In the genomic region with DNA sequence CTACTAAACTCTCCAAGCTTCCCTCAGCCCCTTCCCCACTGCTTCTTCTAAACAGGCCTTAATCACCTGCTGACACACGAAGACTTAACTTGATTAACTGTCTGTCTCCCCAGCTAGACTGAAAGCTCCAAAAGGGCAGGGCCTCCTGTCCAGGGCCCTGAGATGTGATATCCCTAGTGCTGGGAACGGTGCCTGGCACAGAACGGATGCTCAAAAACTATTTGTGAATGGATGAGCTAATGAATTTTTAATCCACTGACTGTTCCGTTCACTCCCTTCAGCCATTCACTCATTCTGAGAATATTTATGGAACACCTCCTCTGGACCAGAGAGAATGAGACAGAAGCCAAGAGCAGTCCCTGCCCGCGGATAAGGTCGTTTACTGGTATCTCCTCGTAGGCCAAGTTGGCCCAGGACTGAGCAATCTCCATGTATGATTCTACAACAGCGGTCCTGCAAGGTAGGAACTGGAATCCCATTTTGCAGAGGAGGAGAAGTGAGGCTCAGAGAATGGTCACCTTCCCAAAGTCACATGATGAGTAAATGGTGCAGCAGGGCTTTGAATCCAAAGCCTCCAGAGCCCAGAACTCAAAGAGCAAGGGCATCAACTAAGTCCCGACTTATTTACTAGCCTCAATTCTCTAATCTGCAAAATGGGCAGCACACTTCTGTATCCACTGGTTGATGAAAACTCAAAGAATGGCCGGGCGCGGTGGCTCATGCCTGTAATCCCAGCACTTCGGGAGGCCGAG, we compare ENCODE assay signal across 22 cellular contexts. TPM values are rescaled to one million over a fixed set of nuclear protein-coding genes. Genes with fewer than 3 reads are reported as not detected.
DNase-seq lines count a peak whose midpoint lies in the region; ATAC-seq and TF ChIP-seq lines count a peak whose summit lies in the region.
"Had no signal": no experiment of that assay in that cellular context is flagged by ENCODE, and none has a peak within 500 bp of the region (broad histone marks: within the 10 kb centered on the region; RNA-seq: fewer than 3 reads in every experiment).

No MANE protein-coding gene starts in this region.

- peaks cover 12% of the 10 kb centered on the region for H3K4me1 Mint-ChIP-seq in glutamatergic neuron (ENCODE audit: low read depth, unreplicated experiment)

- peaks cover 0 to 45% of the 10 kb centered on the region in 2 donors for H3K36me3 ChIP-seq in psoas muscle (ENCODE audit: insufficient read depth in 1 of 2, low read depth in 1 of 2)

- H3K4me3 Mint-ChIP-seq in glutamatergic neuron (ENCODE audit: unreplicated experiment) = no peak overlapping the region

- peaks cover 7% of the 10 kb centered on the region for H3K27me3 Mint-ChIP-seq in glutamatergic neuron (ENCODE audit: unreplicated experiment)

- no peaks in the 10 kb centered on the region for H3K36me3 Mint-ChIP-seq in glutamatergic neuron (ENCODE audit: unreplicated experiment)

- H3K27me3 ChIP-seq in psoas muscle (ENCODE audit: insufficient read depth in 3 of 3, low read length in 2 of 3) = no peaks in the 10 kb centered on the region
- H3K27me3 ChIP-seq: SJCRH30 had no signal

- H3K27ac Mint-ChIP-seq in glutamatergic neuron (ENCODE audit: unreplicated experiment) = no peak overlapping the region

- no peak for TF ChIP-seq CTCF in GM12865 (IDR thresholded peaks at IDR 0.05; ENCODE audit: insufficient read depth, low read depth, low read length, missing control alignments)
- no peak for TF ChIP-seq CTCF in RWPE1 (conservative IDR thresholded peaks at IDR 0.05; ENCODE audit: low read depth)
- no peak for TF ChIP-seq CTCF in psoas muscle (IDR thresholded peaks at IDR 0.05)
- TF ChIP-seq CTCF in glutamatergic neuron (IDR thresholded peaks at IDR 0.05; ENCODE audit: partially characterized antibody, unreplicated experiment) = no peak

- DNase-seq in GM12865 (ENCODE audit: low read depth) (peak; percentile 0), RWPE1 (ENCODE audit: low spot score) (no peak), left ventricle myocardium superior (no peak), psoas muscle (peak in 1 of 2 donors; percentile 88), glutamatergic neuron (no peak)
- DNase-seq: ACHN; Caco-2; CD4-positive, alpha-beta memory T cell; DMS 273 treated with DMSO at 0.1 percent for 48 hours; DND-41; MM.1S; NCI-H1048; NCI-H1417 treated with DMSO at 0.1 percent for 48 hours; NCI-H187 treated with DMSO at 0.1 percent for 48 hours; NCI-H226; NCI-H510A treated with DMSO at 0.1 percent for 48 hours; NCI-H748 treated with DMSO at 0.1 percent for 48 hours; SJCRH30 had no signal

- peak overlapping the region; percentile 85 for H3K27ac ChIP-seq in RWPE1
- H3K27ac ChIP-seq in psoas muscle = peak overlapping the region; percentile 70
- H3K27ac ChIP-seq: BLaER1, SJCRH30 had no signal

- H3K4me3 ChIP-seq in GM12865 (ENCODE audit: low read depth, low read length) (no peak overlapping the region), psoas muscle (no peak overlapping the region)
- H3K4me3 ChIP-seq: BLaER1, SJCRH30 had no signal

- POLR2A ChIA-PET in RWPE1 (lab: Yijun Ruan, JAX; ENCODE audit: low non-redundant PET) = no interaction called here

- peak; percentile 42 for ATAC-seq in left ventricle myocardium superior
- peak; percentile 69 to 76 (median 76) for ATAC-seq in psoas muscle
- ATAC-seq in GM19455 (IDR thresholded peaks at IDR 0.05; ENCODE audit: unreplicated experiment) = no peak
- ATAC-seq in GM18870 (IDR thresholded peaks at IDR 0.05; ENCODE audit: unreplicated experiment) = no peak

- no peaks in the 10 kb centered on the region for H3K9me3 ChIP-seq in psoas muscle
- H3K9me3 ChIP-seq: BLaER1, Caco-2, SJCRH30 had no signal

- intact Hi-C loops in left ventricle myocardium superior (cut with micrococcal nuclease) (no loop called here), psoas muscle (cut with DNase I) (loop anchor here in 1 of 2 donors (10.0 kb wide), 1 partner anchor 1044 kb away; a partner anchor contains a TSS)

- WGBS in psoas muscle, 3 donors = 51 to 67% (median 52%) methylated on average over 15 of the region's 15 CpGs

- H3K9me3 Mint-ChIP-seq in glutamatergic neuron (ENCODE audit: unreplicated experiment) = peaks cover 11% of the 10 kb centered on the region
- H3K9me3 Mint-ChIP-seq: CD4-positive, alpha-beta memory T cell had no signal

- peaks cover 58% of the 10 kb centered on the region for H3K4me1 ChIP-seq in psoas muscle

- CTCF ChIA-PET in RWPE1 (lab: Yijun Ruan, JAX) = interaction anchor here (1.4 kb wide), 1 partner anchor 10 kb away, joined by 9 read pairs; no protein-coding TSS in a partner anchor

RNA-seq across cellular contexts. Expression of a gene that starts 3.4 kb away (rescaled TPM):
- total RNA-seq in left ventricle myocardium superior (64.6 TPM), psoas muscle (100 to 1,000 TPM in 1 of 4 donors, 10 to 100 TPM in 3; 50.8 to 104 (median 66.9) TPM), glutamatergic neuron (ENCODE audit: unreplicated experiment) (123 TPM)
- polyA plus RNA-seq in psoas muscle = 10 to 100 TPM; 38.4 to 61.8 (median 48.2) TPM

RNA-seq across cellular contexts. Expression of a gene that starts 6.9 kb away (rescaled TPM):
- total RNA-seq in left ventricle myocardium superior (275 TPM), psoas muscle (100 to 1,000 TPM; 132 to 617 (median 337) TPM), glutamatergic neuron (ENCODE audit: unreplicated experiment) (107 TPM)
- 10 to 100 TPM; 53.0 to 77.7 (median 77.0) TPM for polyA plus RNA-seq in psoas muscle

RNA-seq across cellular contexts. Expression of a gene that starts 20.2 kb away (rescaled TPM):
- total RNA-seq in left ventricle myocardium superior (26.1 TPM), psoas muscle (10 to 100 TPM in 1 of 4 donors, 1 to 10 TPM in 3; 9.2 to 14.5 (median 9.4) TPM), glutamatergic neuron (ENCODE audit: unreplicated experiment) (2.0 TPM)
- 1 to 10 TPM; 7.0 to 9.1 (median 8.7) TPM for polyA plus RNA-seq in psoas muscle

RNA-seq across cellular contexts. Expression of a gene that starts 25.9 kb away (rescaled TPM):
- total RNA-seq in left ventricle myocardium superior (not detected), psoas muscle (under 1 TPM in 2 of 4 donors, not detected in 2; 0.12 to 0.15 TPM), glutamatergic neuron (ENCODE audit: unreplicated experiment) (0.61 TPM)
- under 1 TPM in 2 of 3 donors, not detected in 1; 0.03 to 0.05 TPM for polyA plus RNA-seq in psoas muscle
- polyA plus RNA-seq: CD4-positive, alpha-beta memory T cell had no signal

RNA-seq across cellular contexts. Expression of a gene that starts 56.0 kb away (rescaled TPM):
- total RNA-seq in left ventricle myocardium superior = not detected
- total RNA-seq in psoas muscle = not detected
- under 1 TPM in 1 of 3 donors, not detected in 2; 0.01 TPM for polyA plus RNA-seq in psoas muscle
- total RNA-seq in glutamatergic neuron (ENCODE audit: unreplicated experiment) = not detected
- total RNA-seq: Caco-2; CD4-positive, alpha-beta memory T cell; LHCN-M2; SJCRH30 had no signal
- polyA plus RNA-seq: CD4-positive, alpha-beta memory T cell had no signal

Comparison
In these comparisons a context has a peak if more than half of its experiments do, and no peak if none do; other contexts are left out.
1. ATAC-seq: peak in left ventricle myocardium superior (single experiment) and psoas muscle (4 of 4); none in GM19455 (single experiment) and GM18870 (single experiment).